14 cellular contexts compared by ENCODE assay signal in the genomic region with DNA sequence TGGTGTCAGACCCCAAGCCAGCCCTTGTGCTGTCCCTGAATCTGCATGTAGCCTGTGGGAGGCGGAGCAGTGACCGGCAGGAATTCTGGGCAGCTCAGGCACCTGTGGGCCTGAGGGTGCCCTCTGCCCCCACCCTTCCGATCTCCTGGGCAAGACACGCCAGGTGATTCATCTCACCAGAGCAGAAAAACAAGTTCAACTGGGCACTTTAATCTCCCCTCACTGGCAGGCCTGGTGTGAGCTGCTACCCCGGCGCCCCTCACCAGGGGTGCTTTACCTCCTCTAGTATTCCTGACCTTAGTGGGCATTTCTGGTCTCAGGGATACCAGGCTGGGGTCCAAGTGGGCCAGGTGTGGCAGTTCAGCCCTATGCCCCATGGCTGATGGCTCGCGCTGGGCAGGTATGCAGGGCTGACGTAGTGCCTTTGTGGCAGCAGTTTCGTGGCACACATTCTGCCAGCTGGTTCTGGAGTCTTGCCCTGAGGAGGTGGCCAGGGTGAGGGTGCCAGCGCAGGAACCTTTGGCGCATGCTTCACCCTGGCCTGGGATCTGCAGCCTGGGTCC. TPM values are rescaled to one million over a fixed set of nuclear protein-coding genes. Genes with fewer than 3 reads are reported as not detected.
DNase-seq lines count a peak whose midpoint lies in the region; ATAC-seq, FAIRE-seq and TF ChIP-seq lines count a peak whose summit lies in the region.
"Had no signal": no experiment of that assay in that cellular context is flagged by ENCODE, and none has a peak within 500 bp of the region (broad histone marks: within the 10 kb centered on the region; RNA-seq: fewer than 3 reads in every experiment).

No MANE protein-coding gene starts in this region.

- ATAC-seq in HG02678 (IDR thresholded peaks at IDR 0.05; ENCODE audit: unreplicated experiment) = no peak
- no peak for ATAC-seq in activated CD4-positive, alpha-beta T cell treated with anti-CD3 and anti-CD28 coated beads for 36 hours
- ATAC-seq: activated CD8-positive, alpha-beta T cell treated with anti-CD3 and anti-CD28 coated beads, Interleukin-2, amount 10 ng/mL, durations not matched to agents 7 days and 5 days had no signal

- TF ChIP-seq RAD21 in H1 (IDR thresholded peaks at IDR 0.05 in 1 of 2, conservative IDR thresholded peaks at IDR 0.05 in 1 of 2; ENCODE audit: low read depth in 2 of 2, low read length in 2 of 2) (no peak), liver (IDR thresholded peaks at IDR 0.05) (no peak)

- peak; percentile 54 for DNase-seq in NCI-H2029 (lab: John Stamatoyannopoulos, UW)
- no peak for DNase-seq in H1 (ENCODE audit: low read depth in 1 of 2, low spot score in 2 of 2)
- DNase-seq in thyroid gland = peak; percentile 95 to 97
- no peak for DNase-seq in stimulated activated CD4-positive, alpha-beta T cell treated with anti-CD3 and anti-CD28 coated beads, Interleukin-12 subunit alpha, Interleukin-12 subunit beta, amount 100 ng/mL, for 4 hours
- no peak for DNase-seq in NCI-H146 (lab: John Stamatoyannopoulos, UW)
- DNase-seq in activated CD4-positive, alpha-beta T cell treated with anti-CD3 and anti-CD28 coated beads for 36 hours = no peak
- DNase-seq: activated CD8-positive, alpha-beta T cell treated with anti-CD3 and anti-CD28 coated beads, Interleukin-2, amount 10 ng/mL, durations not matched to agents 7 days and 5 days; NCI-H526 treated with DMSO at 0.1 percent for 48 hours; SW 1271 had no signal

- H3K9ac ChIP-seq in H1 (replicated peaks in 1 of 4; ENCODE audit: extremely low read depth in 1 of 4, low read depth in 3 of 4, low read length in 3 of 4) = peak overlapping the region in 2 of 4 experiments; percentile 9 to 38; a peak in 3 of 7 replicates
- peak overlapping the region in 1 of 2 donors; percentile 41 for H3K9ac ChIP-seq in liver (ENCODE audit: low read depth in 1 of 2, low read length in 2 of 2)

- H3K4me1 Mint-ChIP-seq in activated CD4-positive, alpha-beta T cell treated with anti-CD3 and anti-CD28 coated beads for 36 hours = peaks cover 10% of the 10 kb centered on the region

- H2BK5ac ChIP-seq in H1 (ENCODE audit: low read depth, low read length) = peak overlapping the region; percentile 67

- no peak overlapping the region for H3K23ac ChIP-seq in H1 (ENCODE audit: insufficient read length)

- H3K36me3 ChIP-seq in H1 (ENCODE audit: control insufficient read depth in 2 of 4, insufficient read depth in 4 of 4, low read length in 3 of 4) (peaks cover 18 to 43% (median 35%) of the 10 kb centered on the region in 4 experiments), liver (ENCODE audit: control insufficient read depth in 4 of 4, insufficient read depth in 3 of 4, low read depth in 1 of 4, low read length in 3 of 4) (peaks cover 0 to 15% (median 3%) of the 10 kb centered on the region in 4 donors), thyroid gland (peaks cover 15 to 19% of the 10 kb centered on the region in 2 donors)

- H3K9me3 ChIP-seq in H1 (ENCODE audit: insufficient read depth in 2 of 2, low read depth in 1 of 2, low read length in 1 of 2) (no peaks in the 10 kb centered on the region), liver (ENCODE audit: control insufficient read depth in 4 of 4, low read length in 3 of 4) (no peaks in the 10 kb centered on the region), thyroid gland (no peaks in the 10 kb centered on the region)

- peaks cover 9% of the 10 kb centered on the region for H3K27me3 Mint-ChIP-seq in activated CD4-positive, alpha-beta T cell treated with anti-CD3 and anti-CD28 coated beads for 36 hours

- peaks cover 9% of the 10 kb centered on the region for H3K23me2 ChIP-seq in H1 (ENCODE audit: low read depth, low read length)

- peak overlapping the region; percentile 63 to 88; a peak in 1 of 4 replicates for H3K4me2 ChIP-seq in H1 (ENCODE audit: insufficient read depth in 1 of 2, low read depth in 2 of 2, low read length in 2 of 2)

- 91% methylated on average over 9 of the region's 12 CpGs; no CpG with 5 or more reads in 1 of the 2 experiments for WGBS in H1 (ENCODE audit: extremely low coverage in 1 of 2, insufficient coverage in 1 of 2, insufficient read length in 1 of 2, insufficient replicate concordance in 2 of 2, low coverage in 1 of 2, low lambda C conversion rate in 2 of 2, missing lambda C conversion rate in 1 of 2), 2 experiments
- 33% methylated on average over 12 of the region's 12 CpGs for WGBS in liver
- 28 to 60% methylated on average over 2 to 7 of the region's 12 CpGs for WGBS in thyroid gland, 2 donors

- peak overlapping the region; percentile 10 for H4K5ac ChIP-seq in H1 (ENCODE audit: insufficient read length, low read depth, low read length)

- H3K27ac Mint-ChIP-seq in activated CD4-positive, alpha-beta T cell treated with anti-CD3 and anti-CD28 coated beads for 36 hours = no peak overlapping the region

- H3K27ac ChIP-seq in H1 (ENCODE audit: low read depth, low read length) (peak overlapping the region; percentile 72), liver (ENCODE audit: low read depth in 1 of 2, low read length in 2 of 2) (peak overlapping the region; percentile 95 to 98), thyroid gland (peak overlapping the region; percentile 90 to 97 (median 93))

- H3K4me3 Mint-ChIP-seq in activated CD4-positive, alpha-beta T cell treated with anti-CD3 and anti-CD28 coated beads for 36 hours = no peak overlapping the region
- H3K4me3 Mint-ChIP-seq: activated CD8-positive, alpha-beta T cell treated with anti-CD3 and anti-CD28 coated beads, Interleukin-2, amount 10 ng/mL, durations not matched to agents 7 days and 5 days had no signal

- H4K20me1 ChIP-seq in H1 (replicated peaks in 1 of 2; ENCODE audit: control insufficient read depth in 1 of 2, insufficient read depth in 2 of 2, low read length in 2 of 2) = peaks cover 29 to 44% of the 10 kb centered on the region in 2 experiments

- H3K56ac ChIP-seq in H1 (replicated peaks; ENCODE audit: insufficient read length, low read depth, low read length) = no peak overlapping the region

- H2BK20ac ChIP-seq in H1 (ENCODE audit: low read length) = 0 out of 2 replicates have a peak overlapping the region, but pooled peaks have one; percentile 34

- intact Hi-C loops in thyroid gland (cut with DNase I) = no loop called here
- intact Hi-C loops in activated CD4-positive, alpha-beta T cell treated with anti-CD3 and anti-CD28 coated beads for 36 hours (cut with DNase I, micrococcal nuclease) = no loop called here

- CTCF ChIA-PET in H1 (lab: Charles Lee; ENCODE audit: partially characterized antibody) = interaction anchor here (0.8 to 52.4 kb wide), 7 partner anchors 10 to 72 kb away, joined by 3 to 1885 read pairs (median 7); a partner anchor contains a TSS
- CTCF ChIA-PET in activated CD4-positive, alpha-beta T cell treated with anti-CD3 and anti-CD28 coated beads for 36 hours (lab: Charles Lee) = no interaction called here

- H3K4me1 ChIP-seq in H1 (replicated peaks in 1 of 4; ENCODE audit: control insufficient read depth in 3 of 4, insufficient read depth in 4 of 4, low read length in 3 of 4) (peaks cover 12 to 43% (median 26%) of the 10 kb centered on the region in 4 experiments), liver (ENCODE audit: control insufficient read depth in 4 of 4, insufficient read depth in 4 of 4, low read length in 3 of 4) (peaks cover 29 to 63% (median 59%) of the 10 kb centered on the region in 4 donors), thyroid gland (peaks cover 61 to 67% of the 10 kb centered on the region in 2 donors)

- H3K4me3 ChIP-seq in H1 (ENCODE audit: extremely low read depth in 1 of 4, insufficient read depth in 2 of 4, low read depth in 3 of 4, low read length in 4 of 4) (peak overlapping the region in 1 of 4 experiments; percentile 26; a peak in 1 of 8 replicates), liver (ENCODE audit: low read depth in 1 of 3, low read length in 3 of 3) (peak overlapping the region in 1 of 3 donors; percentile 26), thyroid gland (replicated peaks in 1 of 3) (no peak overlapping the region)

- H4K91ac ChIP-seq in H1 (replicated peaks; ENCODE audit: insufficient read length, low read length) = no peak overlapping the region

- no peak for TF ChIP-seq EP300 in H1 (IDR thresholded peaks at IDR 0.05; ENCODE audit: borderline replicate concordance in 1 of 2, low read depth in 2 of 2, low read length in 2 of 2)

- H2BK120ac ChIP-seq in H1 (replicated peaks; ENCODE audit: low read depth, low read length) = no peak overlapping the region

- peaks cover 38 to 91% of the 10 kb centered on the region in 2 experiments for H3K79me2 ChIP-seq in H1 (ENCODE audit: control insufficient read depth in 1 of 2, insufficient read depth in 2 of 2, low read length in 2 of 2)

- H3K27me3 ChIP-seq in H1 (replicated peaks in 1 of 4; ENCODE audit: control insufficient read depth in 3 of 4, extremely low read depth in 1 of 4, insufficient read depth in 3 of 4, low read length in 3 of 4) (no peaks in the 10 kb centered on the region), liver (ENCODE audit: control insufficient read depth in 4 of 4, insufficient read depth in 4 of 4, low read length in 3 of 4) (no peaks in the 10 kb centered on the region), thyroid gland (no peaks in the 10 kb centered on the region)

- no peak overlapping the region for H2AK5ac ChIP-seq in H1 (ENCODE audit: low read depth, low read length)

- TF ChIP-seq POLR2A in H1 (IDR thresholded peaks at IDR 0.05; ENCODE audit: control extremely low read depth in 1 of 2, low read depth in 2 of 2, low read length in 2 of 2) (no peak), thyroid gland (IDR thresholded peaks at IDR 0.05) (peak in 1 of 2 donors; percentile 47)

- POLR2A ChIA-PET in H1 (lab: Charles Lee; ENCODE audit: partially characterized antibody) = interaction anchor here (0.9 to 38.1 kb wide), 9 partner anchors 9 to 255 kb away, joined by 3 to 708 read pairs (median 6); a partner anchor contains a TSS
- POLR2A ChIA-PET in activated CD4-positive, alpha-beta T cell treated with anti-CD3 and anti-CD28 coated beads for 36 hours (lab: Charles Lee) = no interaction called here

- TF ChIP-seq CTCF in H1 (IDR thresholded peaks at IDR 0.05; ENCODE audit: control extremely low read depth in 1 of 3, insufficient read depth in 1 of 3, low read depth in 1 of 3, low read length in 3 of 3) (no peak), liver (IDR thresholded peaks at IDR 0.05; ENCODE audit: low read depth, low read length, missing input control) (no peak), thyroid gland (IDR thresholded peaks at IDR 0.05) (peak in 3 of 6 experiments; percentile 15 to 51 (median 34))

- H3K36me3 Mint-ChIP-seq in activated CD4-positive, alpha-beta T cell treated with anti-CD3 and anti-CD28 coated beads for 36 hours (ENCODE audit: low read depth) = no peaks in the 10 kb centered on the region

- FAIRE-seq in H1 (lab: Jason Lieb, UNC) = no peak
- FAIRE-seq: D721Med, endometrium, islet of Langerhans had no signal

- H3K79me1 ChIP-seq in H1 (ENCODE audit: low read depth, low read length) = peaks cover 22% of the 10 kb centered on the region

- H3K18ac ChIP-seq in H1 (ENCODE audit: extremely low read depth, low read length) = peak overlapping the region; percentile 75; the same call in 1 of the 2 replicates

- H3K4ac ChIP-seq in H1 (replicated peaks; ENCODE audit: insufficient read length, low read depth, low read length) = no peak overlapping the region

- H3K14ac ChIP-seq in H1 (ENCODE audit: insufficient read length) = no peak overlapping the region

- H2AFZ ChIP-seq in H1 (ENCODE audit: low read length) = no peak overlapping the region

- no peaks in the 10 kb centered on the region for H3K9me3 Mint-ChIP-seq in activated CD4-positive, alpha-beta T cell treated with anti-CD3 and anti-CD28 coated beads for 36 hours (ENCODE audit: low read depth)

- no peak overlapping the region; the same call in 1 of the 2 replicates for H4K8ac ChIP-seq in H1 (ENCODE audit: extremely low read depth, insufficient read depth, low read length)

- H2BK15ac ChIP-seq in H1 (ENCODE audit: low read length) = 0 out of 2 replicates have a peak overlapping the region, but pooled peaks have one; percentile 81

- peak overlapping the region; percentile 75; the same call in 1 of the 2 replicates for H2BK12ac ChIP-seq in H1 (ENCODE audit: low read depth, low read length)

RNA-seq across cellular contexts. Expression of a gene that starts 6.0 kb away (rescaled TPM):
- 394 and 403 TPM in 2 replicates for total RNA-seq in H1 (2021; fragmentation: NEBNext Ultra II Directional; extraction: Animal tissue kit (Norgen Biotek cat#: 25700))
- 183 and 278 TPM in 2 replicates for polyA plus RNA-seq in H1 (2011; rRNA removed)
- polyA plus RNA-seq in H1 (2011; cell fraction: cytosol; rRNA removed) = 174 TPM
- polyA plus RNA-seq in H1 (2011; cell fraction: nucleus; rRNA removed) = 329 TPM
- 181 to 248 TPM (median 223 TPM) in 4 replicates for polyA plus RNA-seq in H1 (2012, experiment 1 of 2)
- 260 TPM for polyA plus RNA-seq in H1 (2012, experiment 2 of 2)
- polyA plus RNA-seq in H1 (2013, experiment 1 of 2) = 199 TPM
- 211 TPM for polyA plus RNA-seq in H1 (2013, experiment 2 of 2)
- 255 and 261 TPM in 2 replicates for polyA minus RNA-seq in H1 (2011; rRNA and poly(A)+ RNA removed)
- polyA minus RNA-seq in H1 (2011; cell fraction: cytosol; rRNA and poly(A)+ RNA removed) = 264 TPM
- 204 TPM for polyA minus RNA-seq in H1 (2011; cell fraction: nucleus; rRNA and poly(A)+ RNA removed)
- total RNA-seq in liver = 10 to 100 TPM; 21.0 to 28.8 TPM
- polyA plus RNA-seq in liver = 10 to 100 TPM in 1 of 2 donors, 1 to 10 TPM in 1; 4.7 to 10.5 TPM
- total RNA-seq in thyroid gland = 100 to 1,000 TPM in 3 of 4 donors, 10 to 100 TPM in 1; 74.3 to 170 (median 139) TPM
- total RNA-seq in activated CD4-positive, alpha-beta T cell treated with anti-CD3 and anti-CD28 coated beads for 36 hours = 1 to 10 TPM; 5.8 to 6.0 TPM

RNA-seq across cellular contexts. Expression of a gene that starts 18.0 kb away (rescaled TPM):
- total RNA-seq in H1 (2021; fragmentation: NEBNext Ultra II Directional; extraction: Animal tissue kit (Norgen Biotek cat#: 25700)) = 18.5 and 21.0 TPM in 2 replicates
- polyA plus RNA-seq in H1 (2011; rRNA removed) (30.7 and 32.2 TPM in 2 replicates), liver (10 to 100 TPM; 13.3 to 14.6 TPM)
- 26.7 TPM for polyA plus RNA-seq in H1 (2011; cell fraction: cytosol; rRNA removed)
- polyA plus RNA-seq in H1 (2011; cell fraction: nucleus; rRNA removed) = 97.3 TPM
- 16.4 to 26.1 TPM (median 23.6 TPM) in 4 replicates for polyA plus RNA-seq in H1 (2012, experiment 1 of 2)
- polyA plus RNA-seq in H1 (2012, experiment 2 of 2) = 17.3 TPM
- 16.2 TPM for polyA plus RNA-seq in H1 (2013, experiment 1 of 2)
- polyA plus RNA-seq in H1 (2013, experiment 2 of 2) = 14.6 TPM
- 28.0 and 33.0 TPM in 2 replicates for polyA minus RNA-seq in H1 (2011; rRNA and poly(A)+ RNA removed)
- polyA minus RNA-seq in H1 (2011; cell fraction: cytosol; rRNA and poly(A)+ RNA removed) = 11.7 TPM
- polyA minus RNA-seq in H1 (2011; cell fraction: nucleus; rRNA and poly(A)+ RNA removed) = 13.7 TPM
- total RNA-seq in liver (10 to 100 TPM in 1 of 2 donors, 1 to 10 TPM in 1; 7.9 to 19.5 TPM), thyroid gland (10 to 100 TPM; 55.6 to 88.1 (median 72.7) TPM)
- 10 to 100 TPM in 1 of 2 experiments, 1 to 10 TPM in 1; 8.6 to 11.9 TPM for total RNA-seq in activated CD4-positive, alpha-beta T cell treated with anti-CD3 and anti-CD28 coated beads for 36 hours

RNA-seq across cellular contexts. Expression of a gene that starts 24.5 kb away (rescaled TPM):
- 29.6 and 30.0 TPM in 2 replicates for total RNA-seq in H1 (2021; fragmentation: NEBNext Ultra II Directional; extraction: Animal tissue kit (Norgen Biotek cat#: 25700))
- 54.9 and 57.9 TPM in 2 replicates for polyA plus RNA-seq in H1 (2011; rRNA removed)
- polyA plus RNA-seq in H1 (2011; cell fraction: cytosol; rRNA removed) = 54.6 TPM
- polyA plus RNA-seq in H1 (2011; cell fraction: nucleus; rRNA removed) = 42.7 TPM
- polyA plus RNA-seq in H1 (2012, experiment 1 of 2) = 37.9 to 58.0 TPM (median 50.9 TPM) in 4 replicates
- polyA plus RNA-seq in H1 (2012, experiment 2 of 2) = 59.0 TPM
- polyA plus RNA-seq in H1 (2013, experiment 1 of 2) = 49.1 TPM
- polyA plus RNA-seq in H1 (2013, experiment 2 of 2) = 49.1 TPM
- 20.0 and 21.9 TPM in 2 replicates for polyA minus RNA-seq in H1 (2011; rRNA and poly(A)+ RNA removed)
- polyA minus RNA-seq in H1 (2011; cell fraction: cytosol; rRNA and poly(A)+ RNA removed) = 19.7 TPM
- 24.2 TPM for polyA minus RNA-seq in H1 (2011; cell fraction: nucleus; rRNA and poly(A)+ RNA removed)
- total RNA-seq in liver = 10 to 100 TPM; 11.1 to 13.4 TPM
- 10 to 100 TPM; 44.6 to 99.0 TPM for polyA plus RNA-seq in liver
- 100 to 1,000 TPM in 1 of 4 donors, 10 to 100 TPM in 3; 39.8 to 134 (median 70.3) TPM for total RNA-seq in thyroid gland
- 10 to 100 TPM; 32.5 to 39.4 TPM for total RNA-seq in activated CD4-positive, alpha-beta T cell treated with anti-CD3 and anti-CD28 coated beads for 36 hours

RNA-seq across cellular contexts. Expression of a gene that starts 31.9 kb away (rescaled TPM):
- 30.9 and 32.2 TPM in 2 replicates for total RNA-seq in H1 (2021; fragmentation: NEBNext Ultra II Directional; extraction: Animal tissue kit (Norgen Biotek cat#: 25700))
- 41.5 and 61.7 TPM in 2 replicates for polyA plus RNA-seq in H1 (2011; rRNA removed)
- 33.0 TPM for polyA plus RNA-seq in H1 (2011; cell fraction: cytosol; rRNA removed)
- 110 TPM for polyA plus RNA-seq in H1 (2011; cell fraction: nucleus; rRNA removed)
- polyA plus RNA-seq in H1 (2012, experiment 1 of 2) = 31.1 to 38.6 TPM (median 35.7 TPM) in 4 replicates
- 33.5 TPM for polyA plus RNA-seq in H1 (2012, experiment 2 of 2)
- 26.5 TPM for polyA plus RNA-seq in H1 (2013, experiment 1 of 2)
- polyA plus RNA-seq in H1 (2013, experiment 2 of 2) = 24.6 TPM
- 25.6 and 31.4 TPM in 2 replicates for polyA minus RNA-seq in H1 (2011; rRNA and poly(A)+ RNA removed)
- polyA minus RNA-seq in H1 (2011; cell fraction: cytosol; rRNA and poly(A)+ RNA removed) = 25.5 TPM
- 36.4 TPM for polyA minus RNA-seq in H1 (2011; cell fraction: nucleus; rRNA and poly(A)+ RNA removed)
- 1 to 10 TPM; 1.9 to 3.0 TPM for total RNA-seq in liver
- polyA plus RNA-seq in liver = 1 to 10 TPM; 1.9 to 6.8 TPM
- 10 to 100 TPM in 1 of 4 donors, 1 to 10 TPM in 3; 7.1 to 14.0 (median 8.7) TPM for total RNA-seq in thyroid gland
- total RNA-seq in activated CD4-positive, alpha-beta T cell treated with anti-CD3 and anti-CD28 coated beads for 36 hours = 1 to 10 TPM; 2.0 to 3.3 TPM

RNA-seq across cellular contexts. Expression of a gene that starts 37.6 kb away (rescaled TPM):
- total RNA-seq in H1 (2021; fragmentation: NEBNext Ultra II Directional; extraction: Animal tissue kit (Norgen Biotek cat#: 25700)) = 4.4 and 5.6 TPM in 2 replicates
- 10.5 and 10.9 TPM in 2 replicates for polyA plus RNA-seq in H1 (2011; rRNA removed)
- polyA plus RNA-seq in H1 (2011; cell fraction: cytosol; rRNA removed) = 8.1 TPM
- polyA plus RNA-seq in H1 (2011; cell fraction: nucleus; rRNA removed) = 10.0 TPM
- 4.3 to 8.6 TPM (median 7.6 TPM) in 4 replicates for polyA plus RNA-seq in H1 (2012, experiment 1 of 2)
- polyA plus RNA-seq in H1 (2012, experiment 2 of 2) = 5.6 TPM
- polyA plus RNA-seq in H1 (2013, experiment 1 of 2) = 3.4 TPM
- 3.4 TPM for polyA plus RNA-seq in H1 (2013, experiment 2 of 2)
- 0.95 and 1.4 TPM in 2 replicates for polyA minus RNA-seq in H1 (2011; rRNA and poly(A)+ RNA removed)
- polyA minus RNA-seq in H1 (2011; cell fraction: cytosol; rRNA and poly(A)+ RNA removed) = 4.9 TPM
- 1.7 TPM for polyA minus RNA-seq in H1 (2011; cell fraction: nucleus; rRNA and poly(A)+ RNA removed)
- total RNA-seq in liver = 1 to 10 TPM in 1 of 2 donors, not detected in 1; 8.6 TPM
- under 1 TPM; 0.20 to 0.26 TPM for polyA plus RNA-seq in liver
- total RNA-seq in thyroid gland = 1 to 10 TPM in 3 of 4 donors, not detected in 1; 1.1 to 3.3 (median 1.2) TPM
- total RNA-seq in activated CD4-positive, alpha-beta T cell treated with anti-CD3 and anti-CD28 coated beads for 36 hours = not detected
- total RNA-seq: activated CD8-positive, alpha-beta T cell treated with anti-CD3 and anti-CD28 coated beads, Interleukin-2, amount 10 ng/mL, durations not matched to agents 7 days and 5 days had no signal

Comparison
In these comparisons a context has a peak if more than half of its experiments do, and no peak if none do; other contexts are left out.
1. DNase-seq: peak in NCI-H2029 (single experiment) and thyroid gland (2 of 2); none in H1 (0 of 2), stimulated activated CD4-positive, alpha-beta T cell treated with anti-CD3 and anti-CD28 coated beads, Interleukin-12 subunit alpha, Interleukin-12 subunit beta, amount 100 ng/mL, for 4 hours (single experiment), NCI-H146 (single experiment) and activated CD4-positive, alpha-beta T cell treated with anti-CD3 and anti-CD28 coated beads for 36 hours (single experiment).
2. Peak in every context shown above with its lines, with median percentiles within 50 percentile points of each other: H3K27ac ChIP-seq.